23 cellular contexts compared by ENCODE assay signal in genomic region chr6:116443105-116443504, GRCh38. TPM values are rescaled to one million over a fixed set of nuclear protein-coding genes. Genes with fewer than 3 reads are reported as not detected.
"Had no signal": no experiment of that assay in that cellular context is flagged by ENCODE, and none has a peak within 500 bp of the region (broad histone marks: within the 10 kb centered on the region; RNA-seq: fewer than 3 reads in every experiment).

No MANE protein-coding gene starts in this region.

- ATAC-seq: K562, Panc1, PC-3 had no signal

- H3K9me3 ChIP-seq: SK-N-SH had no signal

- DNase-seq: Kasumi-1, MM.1S, NCI-H1092 treated with DMSO at 0.1 percent for 48 hours, NCI-H1436, NCI-H187, NCI-H2029, NCI-H2081 treated with DMSO at 0.1 percent for 48 hours, NCI-H2171, NCI-H226, NCI-H446, NCI-H510A, NCI-H524 treated with DMSO at 0.1 percent for 48 hours, NCI-H69, NCI-H774, PC-3, SHP77, SK-N-SH had no signal

- H3K4me3 Mint-ChIP-seq: IgD-negative memory B cell had no signal

- H3K36me3 Mint-ChIP-seq: IgD-negative memory B cell had no signal

- H3K27ac ChIP-seq: HL-60, KMS-11, RWPE1 had no signal

- H3K4me2 ChIP-seq: KMS-11, SK-N-SH had no signal

- H3K9ac ChIP-seq: KMS-11, SK-N-SH had no signal

- H3K9me2 ChIP-seq: SK-N-SH had no signal

- H3K4me3 ChIP-seq: K562 had no signal

- H3K27me3 Mint-ChIP-seq: IgD-negative memory B cell had no signal

- H3K9me3 Mint-ChIP-seq: IgD-negative memory B cell had no signal

RNA-seq across cellular contexts. Expression of gene CALHM6, which starts 18.1 kb away (rescaled TPM):
- total RNA-seq: K562, PC-3 had no signal
